14 cellular contexts compared by ENCODE assay signal in genomic region chr2:381919-382833, GRCh38.
DNase-seq lines count a peak whose midpoint lies in the region; ATAC-seq and TF ChIP-seq lines count a peak whose summit lies in the region.
"Had no signal": no experiment of that assay in that cellular context is flagged by ENCODE, and none has a peak within 500 bp of the region (broad histone marks: within the 10 kb centered on the region; RNA-seq: fewer than 3 reads in every experiment).

No MANE protein-coding gene starts in this region.

- H3K36me3 Mint-ChIP-seq in endodermal cell (ENCODE audit: low read depth) = no peaks in the 10 kb centered on the region
- H3K36me3 Mint-ChIP-seq in nephron (ENCODE audit: low read depth) = no peaks in the 10 kb centered on the region
- H3K36me3 Mint-ChIP-seq in progenitor cell of endocrine pancreas (ENCODE audit: insufficient read depth) = peaks cover 4% of the 10 kb centered on the region
- H3K36me3 Mint-ChIP-seq: CD4-positive, CD25-positive, alpha-beta regulatory T cell had no signal

- H3K27me3 ChIP-seq in H7 (ENCODE audit: control insufficient read depth, insufficient read depth, low read length) (no peaks in the 10 kb centered on the region; the same call in 1 of the 2 replicates), endodermal cell (ENCODE audit: control insufficient read depth, insufficient read depth, low read length, poor library complexity, severe bottlenecking) (no peaks in the 10 kb centered on the region)
- H3K27me3 ChIP-seq: BLaER1 treated with 17β-estradiol and CSF1 and Interleukin-3, amounts not matched to agents 10 nM and 100 nM had no signal

- H3K27ac Mint-ChIP-seq in endodermal cell = no peak overlapping the region
- H3K27ac Mint-ChIP-seq in nephron = peak overlapping the region; percentile 5 to 35 (median 19)
- peak overlapping the region; percentile 68 for H3K27ac Mint-ChIP-seq in progenitor cell of endocrine pancreas
- H3K27ac Mint-ChIP-seq: CD4-positive, CD25-positive, alpha-beta regulatory T cell had no signal

- H3K27ac ChIP-seq in endodermal cell (ENCODE audit: low read depth, low read length) = no peak overlapping the region
- H3K27ac ChIP-seq: BLaER1 treated with 17β-estradiol and CSF1 and Interleukin-3, amounts not matched to agents 10 nM and 100 nM; HL-60 had no signal

- no peak for ATAC-seq in GM18517 (IDR thresholded peaks at IDR 0.05; ENCODE audit: unreplicated experiment)
- ATAC-seq: HCT116 had no signal

- no peaks in the 10 kb centered on the region for H3K9me3 ChIP-seq in endodermal cell (ENCODE audit: control insufficient read depth, low read length)

- peaks cover 4% of the 10 kb centered on the region for H3K9me3 Mint-ChIP-seq in endodermal cell
- H3K9me3 Mint-ChIP-seq in nephron = peaks cover 22% of the 10 kb centered on the region
- H3K9me3 Mint-ChIP-seq in progenitor cell of endocrine pancreas (ENCODE audit: low read depth) = peaks cover 26% of the 10 kb centered on the region

- no peaks in the 10 kb centered on the region for H3K36me3 ChIP-seq in H7 (replicated peaks; ENCODE audit: control insufficient read depth, insufficient read depth, low read length)
- H3K36me3 ChIP-seq in endodermal cell (ENCODE audit: control insufficient read depth, insufficient read depth, low read length) = no peaks in the 10 kb centered on the region

- H3K4me1 Mint-ChIP-seq in endodermal cell (peaks cover 2% of the 10 kb centered on the region), nephron (peaks cover 14% of the 10 kb centered on the region), progenitor cell of endocrine pancreas (ENCODE audit: low read depth) (peaks cover 10% of the 10 kb centered on the region)
- H3K4me1 Mint-ChIP-seq: CD4-positive, CD25-positive, alpha-beta regulatory T cell had no signal

- H3K27me3 Mint-ChIP-seq in endodermal cell (ENCODE audit: insufficient read depth) (no peaks in the 10 kb centered on the region), nephron (ENCODE audit: low read depth) (peaks cover 25% of the 10 kb centered on the region), progenitor cell of endocrine pancreas (peaks cover 10% of the 10 kb centered on the region)
- H3K27me3 Mint-ChIP-seq: CD4-positive, CD25-positive, alpha-beta regulatory T cell had no signal

- DNase-seq in H7 = peak; percentile 60
- peak; percentile 50 for DNase-seq in endodermal cell
- no peak for DNase-seq in progenitor cell of endocrine pancreas (ENCODE audit: low spot score, unreplicated experiment)
- no peak for DNase-seq in hepatic stellate cell (ENCODE audit: low spot score)
- DNase-seq in H4 (ENCODE audit: low spot score) = no peak
- DNase-seq: ACHN; CD4-positive, CD25-positive, alpha-beta regulatory T cell; DMS 273 treated with DMSO at 0.1 percent for 48 hours; GOT3 had no signal

- no peak for TF ChIP-seq CTCF in endodermal cell (conservative IDR thresholded peaks at IDR 0.05)
- no peak for TF ChIP-seq CTCF in nephron (IDR thresholded peaks at IDR 0.05; ENCODE audit: unreplicated experiment in 3 of 3)
- no peak for TF ChIP-seq CTCF in progenitor cell of endocrine pancreas (IDR thresholded peaks at IDR 0.05; ENCODE audit: unreplicated experiment)

- no peak overlapping the region for H3K4me3 ChIP-seq in H7 (ENCODE audit: insufficient read depth, low read depth, low read length)
- H3K4me3 ChIP-seq in endodermal cell (ENCODE audit: low read length) = no peak overlapping the region
- H3K4me3 ChIP-seq: BLaER1 treated with 17β-estradiol and CSF1 and Interleukin-3, amounts not matched to agents 10 nM and 100 nM had no signal

- no peak overlapping the region for H3K9ac ChIP-seq in endodermal cell (ENCODE audit: extremely low read depth, low read length, poor library complexity, severe bottlenecking)
- H3K9ac ChIP-seq: BLaER1 treated with 17β-estradiol and CSF1 and Interleukin-3, amounts not matched to agents 10 nM and 100 nM had no signal

- no peaks in the 10 kb centered on the region for H3K4me1 ChIP-seq in endodermal cell (ENCODE audit: control insufficient read depth, insufficient read depth, low read length)

- 65 to 73% methylated on average over 8 to 21 of the region's 21 CpGs for WGBS in endodermal cell (ENCODE audit: insufficient coverage in 1 of 2, insufficient read length in 1 of 2), 2 experiments

- no peak overlapping the region for H3K4me3 Mint-ChIP-seq in endodermal cell
- no peak overlapping the region for H3K4me3 Mint-ChIP-seq in nephron
- H3K4me3 Mint-ChIP-seq in progenitor cell of endocrine pancreas (ENCODE audit: low read depth) = no peak overlapping the region

Comparison
In these comparisons a context has a peak if more than half of its experiments do, and no peak if none do; other contexts are left out.
1. DNase-seq: peak in H7 (single experiment) and endodermal cell (single experiment); none in progenitor cell of endocrine pancreas (single experiment), hepatic stellate cell (single experiment) and H4 (single experiment).